10 cellular contexts compared by ENCODE assay signal in genomic region chr7:361680-362415, GRCh38.
DNase-seq lines count a peak whose midpoint lies in the region; ATAC-seq, FAIRE-seq and TF ChIP-seq lines count a peak whose summit lies in the region.
"Had no signal": no experiment of that assay in that cellular context is flagged by ENCODE, and none has a peak within 500 bp of the region (broad histone marks: within the 10 kb centered on the region; RNA-seq: fewer than 3 reads in every experiment).

No MANE protein-coding gene starts in this region.

- H3K4me3 ChIP-seq in heart right ventricle (peak overlapping the region in 8 of 10 donors; percentile 5 to 29 (median 24)), astrocyte (ENCODE audit: insufficient read depth, low read depth, low read length) (no peak overlapping the region)

- no peak overlapping the region for H3K9ac ChIP-seq in astrocyte (ENCODE audit: low read length)

- H3K9me3 ChIP-seq in heart right ventricle (peaks cover 0 to 9% (median 0%) of the 10 kb centered on the region in 11 donors), astrocyte (ENCODE audit: insufficient read depth, low read depth, low read length) (peaks cover 6% of the 10 kb centered on the region)

- H4K20me1 ChIP-seq in astrocyte (ENCODE audit: insufficient read depth, low read length) = no peaks in the 10 kb centered on the region

- WGBS in heart right ventricle, 2 donors = 70 to 73% methylated on average over 9 to 13 of the region's 18 CpGs

- TF ChIP-seq CTCF in heart right ventricle (IDR thresholded peaks at IDR 0.05) (no peak), astrocyte (IDR thresholded peaks at IDR 0.05; ENCODE audit: insufficient read depth, low read depth, low read length) (no peak), mesothelial cell of epicardium (IDR thresholded peaks at IDR 0.05; ENCODE audit: unreplicated experiment) (no peak)

- no peak for DNase-seq in heart right ventricle
- DNase-seq in left ventricle myocardium superior = no peak
- DNase-seq in astrocyte (ENCODE audit: low read depth) = no peak
- DNase-seq in mesothelial cell of epicardium (ENCODE audit: low spot score in 2 of 2, unreplicated experiment in 2 of 2) = no peak
- no peak for DNase-seq in urothelium cell line (ENCODE audit: low spot score)
- no peak for DNase-seq in cortex of kidney (lab: John Stamatoyannopoulos, UW)
- DNase-seq: MM.1S; NK-92 treated with Interleukin-12 subunit alpha and Interleukin-12 subunit beta, amount 100 ng/mL, for 24 hours had no signal

- H3K27ac ChIP-seq in heart right ventricle (peak overlapping the region in 1 of 10 donors; percentile 44), astrocyte (ENCODE audit: low read depth, low read length) (no peak overlapping the region)

- H3K27me3 ChIP-seq in heart right ventricle = peaks cover 0 to 69% (median 47%) of the 10 kb centered on the region in 7 donors
- H3K27me3 ChIP-seq in astrocyte (ENCODE audit: insufficient read depth, low read length) = peaks cover 4% of the 10 kb centered on the region

- no peak overlapping the region for H3K27ac Mint-ChIP-seq in astrocyte (ENCODE audit: unreplicated experiment)
- H3K27ac Mint-ChIP-seq in mesothelial cell of epicardium = peak overlapping the region; percentile 67

- H3K36me3 Mint-ChIP-seq in astrocyte (ENCODE audit: low read depth, unreplicated experiment) (no peaks in the 10 kb centered on the region), mesothelial cell of epicardium (peaks cover 2% of the 10 kb centered on the region)

- ATAC-seq in heart right ventricle (no peak), left ventricle myocardium superior (no peak), HG03460 (IDR thresholded peaks at IDR 0.05; ENCODE audit: unreplicated experiment) (no peak)
- ATAC-seq in activated CD4-positive, CD25-positive, alpha-beta regulatory T cell treated with anti-CD3 and anti-CD28 coated beads, Interleukin-2, amount 50 U/mL, for 24 hours = no peak

- intact Hi-C loops in heart right ventricle (cut with DNase I) = no loop called here
- intact Hi-C loops in left ventricle myocardium superior (cut with micrococcal nuclease) = no loop called here

- H3K4me3 Mint-ChIP-seq in astrocyte (ENCODE audit: unreplicated experiment) = peak overlapping the region; percentile 35
- H3K4me3 Mint-ChIP-seq in mesothelial cell of epicardium = peak overlapping the region; percentile 36

- H3K27me3 Mint-ChIP-seq in astrocyte (ENCODE audit: low read depth, unreplicated experiment) = peaks cover 39% of the 10 kb centered on the region
- peaks cover 6% of the 10 kb centered on the region for H3K27me3 Mint-ChIP-seq in mesothelial cell of epicardium (ENCODE audit: low read depth)

- H3K4me1 ChIP-seq in heart right ventricle = peaks cover 0 to 34% (median 5%) of the 10 kb centered on the region in 9 donors
- peaks cover 6% of the 10 kb centered on the region for H3K4me1 ChIP-seq in astrocyte (ENCODE audit: insufficient read depth, low read length)

- no peak overlapping the region for H2AFZ ChIP-seq in astrocyte (ENCODE audit: low read depth, low read length)

- H3K79me2 ChIP-seq in astrocyte (ENCODE audit: insufficient read depth, low read length) = no peaks in the 10 kb centered on the region

- FAIRE-seq in astrocyte (lab: Jason Lieb, UNC) = no peak
- peak; percentile 95 for FAIRE-seq in urothelium cell line (lab: Jason Lieb, UNC)

- peaks cover 11% of the 10 kb centered on the region for H3K4me1 Mint-ChIP-seq in astrocyte (ENCODE audit: low read depth, unreplicated experiment)
- peaks cover 41% of the 10 kb centered on the region for H3K4me1 Mint-ChIP-seq in mesothelial cell of epicardium

- peak overlapping the region; percentile 35 for H3K4me2 ChIP-seq in astrocyte (ENCODE audit: low read length)

- H3K9me3 Mint-ChIP-seq in astrocyte (ENCODE audit: unreplicated experiment) = peaks cover 9% of the 10 kb centered on the region
- peaks cover 4% of the 10 kb centered on the region for H3K9me3 Mint-ChIP-seq in mesothelial cell of epicardium

- no peaks in the 10 kb centered on the region for H3K36me3 ChIP-seq in heart right ventricle
- no peaks in the 10 kb centered on the region for H3K36me3 ChIP-seq in astrocyte (ENCODE audit: insufficient read depth, low read length)
